In the genomic region with DNA sequence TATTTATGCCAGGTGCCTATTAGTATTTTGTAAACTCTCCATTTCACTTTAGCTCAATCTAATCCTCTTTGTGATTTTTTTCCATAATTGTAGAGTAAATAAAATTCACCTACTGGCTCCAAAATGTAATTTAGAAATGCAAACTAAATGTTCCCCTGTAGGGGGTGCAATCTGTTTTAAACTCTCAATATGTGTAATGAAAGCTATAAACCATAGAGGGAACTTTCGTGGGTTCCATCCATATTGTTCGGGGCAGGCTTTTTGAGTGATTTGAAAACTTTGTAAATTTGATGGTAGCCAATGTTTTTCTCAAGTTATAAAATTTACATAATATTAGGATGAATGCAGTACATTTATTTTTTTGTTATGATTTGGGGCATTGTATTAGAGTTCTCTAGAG, we compare ENCODE assay signal across 9 cellular contexts. TPM values are rescaled to one million over a fixed set of nuclear protein-coding genes. Genes with fewer than 3 reads are reported as not detected.
DNase-seq lines count a peak whose midpoint lies in the region; ATAC-seq, FAIRE-seq and TF ChIP-seq lines count a peak whose summit lies in the region.
"Had no signal": no experiment of that assay in that cellular context is flagged by ENCODE, and none has a peak within 500 bp of the region (broad histone marks: within the 10 kb centered on the region; RNA-seq: fewer than 3 reads in every experiment).

No MANE protein-coding gene starts in this region.

- intact Hi-C loops in CD14-positive monocyte (cut with micrococcal nuclease) (no loop called here), dorsolateral prefrontal cortex (cut with DNase I) (loop anchor here (5.0 kb wide), 3 partner anchors 76 to 251 kb away; partner anchors contain the start of gene SPTBN1 (in 1 of the 2))

- no peaks in the 10 kb centered on the region for H3K36me3 Mint-ChIP-seq in CD14-positive monocyte
- H3K36me3 Mint-ChIP-seq in stimulated activated memory B cell treated with anti-CD40 and anti-IgM and Interleukin-4, amounts not matched to agents 10 μg/mL and 1 μg/mL and 100 μg/mL, for 72 hours: peaks cover 10% of the 10 kb centered on the region

- TF ChIP-seq POLR2A in H54 (IDR thresholded peaks at IDR 0.05; ENCODE audit: low read depth, low read length): no peak

- peak overlapping the region in 12 of 59 donors; percentile 4 to 48 (median 24) for H3K27ac ChIP-seq in dorsolateral prefrontal cortex

- ATAC-seq in stimulated activated memory B cell treated with anti-CD40 and anti-IgM and Interleukin-4, amounts not matched to agents 10 μg/mL and 1 μg/mL and 100 μg/mL, for 72 hours: no peak

- peak overlapping the region in 15 of 59 donors; percentile 2 to 41 (median 22) for H3K4me3 ChIP-seq in dorsolateral prefrontal cortex

- peak; percentile 91 for FAIRE-seq in H54 (lab: Jason Lieb, UNC)

- peaks cover 0 to 2% (median 0%) of the 10 kb centered on the region in 3 donors for H3K27me3 Mint-ChIP-seq in CD14-positive monocyte (ENCODE audit: low read depth in 3 of 3)
- H3K27me3 Mint-ChIP-seq in stimulated activated memory B cell treated with anti-CD40 and anti-IgM and Interleukin-4, amounts not matched to agents 10 μg/mL and 1 μg/mL and 100 μg/mL, for 72 hours: no peaks in the 10 kb centered on the region

- H3K9me3 Mint-ChIP-seq in CD14-positive monocyte: peaks cover 3 to 13% (median 6%) of the 10 kb centered on the region in 7 donors
- peaks cover under 1% of the 10 kb centered on the region for H3K9me3 Mint-ChIP-seq in stimulated activated memory B cell treated with anti-CD40 and anti-IgM and Interleukin-4, amounts not matched to agents 10 μg/mL and 1 μg/mL and 100 μg/mL, for 72 hours

- TF ChIP-seq CTCF in CD14-positive monocyte (IDR thresholded peaks at IDR 0.05): peak; percentile 16
- peak; percentile 57 to 91 (median 78) for TF ChIP-seq CTCF in dorsolateral prefrontal cortex (IDR thresholded peaks at IDR 0.05 in 54 of 56, conservative IDR thresholded peaks at IDR 0.05 in 2 of 56; ENCODE audit: low read depth in 1 of 56, partially characterized antibody in 56 of 56)

- H3K4me1 Mint-ChIP-seq in CD14-positive monocyte: peaks cover 3% of the 10 kb centered on the region
- no peaks in the 10 kb centered on the region for H3K4me1 Mint-ChIP-seq in stimulated activated memory B cell treated with anti-CD40 and anti-IgM and Interleukin-4, amounts not matched to agents 10 μg/mL and 1 μg/mL and 100 μg/mL, for 72 hours

- H3K4me3 Mint-ChIP-seq in CD14-positive monocyte: no peak overlapping the region
- H3K4me3 Mint-ChIP-seq in stimulated activated memory B cell treated with anti-CD40 and anti-IgM and Interleukin-4, amounts not matched to agents 10 μg/mL and 1 μg/mL and 100 μg/mL, for 72 hours: no peak overlapping the region

- H3K27me3 ChIP-seq in dorsolateral prefrontal cortex: no peaks in the 10 kb centered on the region

- no peak overlapping the region for H3K27ac Mint-ChIP-seq in CD14-positive monocyte
- no peak overlapping the region for H3K27ac Mint-ChIP-seq in stimulated activated memory B cell treated with anti-CD40 and anti-IgM and Interleukin-4, amounts not matched to agents 10 μg/mL and 1 μg/mL and 100 μg/mL, for 72 hours

- DNase-seq in CD14-positive monocyte (ENCODE audit: low spot score) (no peak), H54 (ENCODE audit: insufficient read length, low spot score) (peak; percentile 12), NCI-H524 treated with DMSO at 0.1 percent for 48 hours (lab: John Stamatoyannopoulos, UW) (peak; percentile 15), dorsolateral prefrontal cortex (no peak), non-pigmented ciliary epithelial cell (ENCODE audit: low read depth) (peak; percentile 8), NCI-H1048 (lab: John Stamatoyannopoulos, UW) (no peak)
- no peak for DNase-seq in stimulated activated CD4-positive, alpha-beta T cell treated with anti-CD3 and anti-CD28 coated beads, Interleukin-4, amount 100 ng/mL, for 4 hours
- DNase-seq: left cardiac atrium had no signal

RNA-seq across cellular contexts. Expression of gene TSPYL6, which starts 49.4 kb away (rescaled TPM):
- polyA plus RNA-seq in CD14-positive monocyte: not detected
- total RNA-seq in dorsolateral prefrontal cortex: 1 to 10 TPM in 2 of 120 experiments, under 1 TPM in 108, not detected in 10; 0.11 to 1.2 (median 0.39) TPM
- total RNA-seq: left cardiac atrium had no signal

Comparison
In these comparisons a context has a peak if more than half of its experiments do, and no peak if none do; other contexts are left out.
1. DNase-seq: peak in H54 (single experiment), NCI-H524 treated with DMSO at 0.1 percent for 48 hours (single experiment) and non-pigmented ciliary epithelial cell (single experiment); none in CD14-positive monocyte (single experiment), dorsolateral prefrontal cortex (0 of 10), NCI-H1048 (single experiment) and stimulated activated CD4-positive, alpha-beta T cell treated with anti-CD3 and anti-CD28 coated beads, Interleukin-4, amount 100 ng/mL, for 4 hours (0 of 2).
2. intact Hi-C loops: an anchor here in dorsolateral prefrontal cortex (5.0 kb wide); none called in CD14-positive monocyte.